Comparison of ENCODE assay signal across 1 cellular context in genomic region chr20:52676282-52676995, GRCh38.
TF ChIP-seq lines count a peak whose summit lies in the region.

No MANE protein-coding gene starts in this region.

TF ChIP-seq in H1, 55 proteins besides CTCF, POLR2A, EP300 and RAD21 (continued from another document):
- TF ChIP-seq SIRT6 (IDR thresholded peaks at IDR 0.05; ENCODE audit: low read length) (no peak), TEAD4 (IDR thresholded peaks at IDR 0.05; ENCODE audit: low read depth, low read length) (no peak), NANOG (IDR thresholded peaks at IDR 0.05; ENCODE audit: insufficient read depth, low read depth, low read length, poor library complexity, severe bottlenecking) (no peak), CTBP2 (IDR thresholded peaks at IDR 0.05; ENCODE audit: borderline replicate concordance, insufficient read depth, insufficient read length, low read length) (no peak), EZH2 (IDR thresholded peaks at IDR 0.05; ENCODE audit: low read depth, low read length, severe bottlenecking) (no peak), SP2 (IDR thresholded peaks at IDR 0.05; ENCODE audit: low read length) (no peak), CEBPB (IDR thresholded peaks at IDR 0.05; ENCODE audit: low read depth, low read length) (no peak), MAX (IDR thresholded peaks at IDR 0.05) (no peak), CHD7 (IDR thresholded peaks at IDR 0.05; ENCODE audit: insufficient replicate concordance, low read length) (no peak), TAF7 (optimal IDR thresholded peaks at IDR 0.05; ENCODE audit: borderline replicate concordance, low read depth, low read length) (no peak), PHF8 (conservative IDR thresholded peaks at IDR 0.05; ENCODE audit: low read depth, low read length) (no peak)
